Comparison of ENCODE assay signal across 8 cellular contexts in genomic region chr20:47360489-47361267, GRCh38. TPM values are rescaled to one million over a fixed set of nuclear protein-coding genes. Genes with fewer than 3 reads are reported as not detected.
DNase-seq lines count a peak whose midpoint lies in the region; ATAC-seq, FAIRE-seq and TF ChIP-seq lines count a peak whose summit lies in the region.

No MANE protein-coding gene starts in this region.

- TF ChIP-seq CTCF in C4-2B (conservative IDR thresholded peaks at IDR 0.05): no peak

- FAIRE-seq in small intestine (lab: Jason Lieb, UNC): no peak

- DNase-seq in HPDE6-E6E7 (ENCODE audit: extremely low spot score) (peak; percentile 82), NOMO-1 (lab: John Stamatoyannopoulos, UW; ENCODE audit: unreplicated experiment in 2 of 2) (peak; percentile 19 to 25), cerebellum (ENCODE audit: low spot score) (peak; percentile 83), kidney tubule cell (ENCODE audit: low spot score) (peak; percentile 86), small intestine (peak; percentile 66), cortex of kidney (lab: John Stamatoyannopoulos, UW) (no peak)

- no peaks in the 10 kb centered on the region for H3K9me3 ChIP-seq in small intestine (ENCODE audit: control insufficient read depth, low read depth)

- no peak overlapping the region for H3K4me3 ChIP-seq in small intestine (ENCODE audit: low read depth in 1 of 2, low read length in 2 of 2)

- ATAC-seq in HG02763 (IDR thresholded peaks at IDR 0.05; ENCODE audit: unreplicated experiment): no peak

- no peaks in the 10 kb centered on the region for H3K27me3 ChIP-seq in small intestine (ENCODE audit: control insufficient read depth in 2 of 2, insufficient read depth in 2 of 2, low read length in 2 of 2)

- H3K27ac ChIP-seq in C4-2B: peak overlapping the region; percentile 98
- peak overlapping the region; percentile 98 for H3K27ac ChIP-seq in small intestine (ENCODE audit: low read depth in 1 of 2, low read length in 1 of 2)

- peaks cover 5 to 41% of the 10 kb centered on the region in 2 donors for H3K4me1 ChIP-seq in small intestine (ENCODE audit: control insufficient read depth in 2 of 2, insufficient read depth in 1 of 2, low read depth in 1 of 2, low read length in 1 of 2)

- WGBS in small intestine, 3 donors: 22 to 31% (median 27%) methylated on average over 25 of the region's 25 CpGs

- no peaks in the 10 kb centered on the region for H3K36me3 ChIP-seq in small intestine (ENCODE audit: control insufficient read depth in 2 of 2, insufficient read depth in 2 of 2, low read length in 2 of 2)

RNA-seq across cellular contexts. Expression of gene ZMYND8, which starts 4.2 kb away (rescaled TPM):
- 39.7 TPM for total RNA-seq in cerebellum
- polyA plus RNA-seq in small intestine: 10 to 100 TPM in 2 of 3 donors, 1 to 10 TPM in 1; 9.2 to 19.9 (median 12.8) TPM
